In genomic region chr16:87210949-87211348, GRCh38 we compare ENCODE assay signal across 23 cellular contexts.
A peak's percentile ranks its signal among the peaks of the same experiment; 100 is the strongest.
DNase-seq lines count a peak whose midpoint lies in the region; ATAC-seq and TF ChIP-seq lines count a peak whose summit lies in the region.
"Had no signal": no experiment of that assay in that cellular context is flagged by ENCODE, and none has a peak within 500 bp of the region (broad histone marks: within the 10 kb centered on the region; RNA-seq: fewer than 3 reads in every experiment).

No MANE protein-coding gene starts in this region.

- no peaks in the 10 kb centered on the region for H3F3A ChIP-seq in PC-3 (ENCODE audit: low read length, unreplicated experiment)

- no peaks in the 10 kb centered on the region for H3K36me3 Mint-ChIP-seq in activated CD4-positive, alpha-beta memory T cell treated with anti-CD3 and anti-CD28 coated beads, Interleukin-2, amount 10 ng/mL, durations not matched to agents 7 days and 5 days (ENCODE audit: low read depth)
- H3K36me3 Mint-ChIP-seq: CD14-positive monocyte; stimulated activated effector memory CD8-positive, alpha-beta T cell treated with anti-CD3 and anti-CD28 coated beads, Interleukin-12 subunit alpha, Interleukin-12 subunit beta, amount 100 ng/mL, for 72 hours had no signal

- no peak overlapping the region for H3K9ac ChIP-seq in PC-3 (ENCODE audit: low read length)

- no peak overlapping the region for H2AFZ ChIP-seq in PC-3 (ENCODE audit: low read length)

- H3K9me3 ChIP-seq in PC-3 (ENCODE audit: low read length) = no peaks in the 10 kb centered on the region
- H3K9me3 ChIP-seq: heart left ventricle, right atrium auricular region had no signal

- CTCF ChIA-PET in PC-3 (lab: Charles Lee) = no interaction called here
- CTCF ChIA-PET in activated CD4-positive, alpha-beta memory T cell treated with anti-CD3 and anti-CD28 coated beads, Interleukin-2, amount 10 ng/mL, durations not matched to agents 7 days and 5 days (lab: Charles Lee) = no interaction called here

- BruUV-seq in PC-3 (replicated peaks; lab: Mats Ljungman, UMichigan) = no TSS peak

- no peaks in the 10 kb centered on the region for H3K79me2 ChIP-seq in PC-3 (ENCODE audit: low read length)

- no peaks in the 10 kb centered on the region for H3K4me1 Mint-ChIP-seq in activated CD4-positive, alpha-beta memory T cell treated with anti-CD3 and anti-CD28 coated beads, Interleukin-2, amount 10 ng/mL, durations not matched to agents 7 days and 5 days
- H3K4me1 Mint-ChIP-seq: CD14-positive monocyte; stimulated activated effector memory CD8-positive, alpha-beta T cell treated with anti-CD3 and anti-CD28 coated beads, Interleukin-12 subunit alpha, Interleukin-12 subunit beta, amount 100 ng/mL, for 72 hours had no signal

- TF ChIP-seq CTCF in PC-3 (conservative IDR thresholded peaks at IDR 0.05; ENCODE audit: low read depth, low read length) = no peak

- POLR2A ChIA-PET in PC-3 (lab: Charles Lee; ENCODE audit: unreplicated experiment) = no interaction called here
- POLR2A ChIA-PET in activated CD4-positive, alpha-beta memory T cell treated with anti-CD3 and anti-CD28 coated beads, Interleukin-2, amount 10 ng/mL, durations not matched to agents 7 days and 5 days (lab: Charles Lee) = no interaction called here

- H3K27ac Mint-ChIP-seq in activated CD4-positive, alpha-beta memory T cell treated with anti-CD3 and anti-CD28 coated beads, Interleukin-2, amount 10 ng/mL, durations not matched to agents 7 days and 5 days = no peak overlapping the region
- H3K27ac Mint-ChIP-seq: CD14-positive monocyte; dendritic cell treated with granulocyte-macrophage colony-stimulating factor and Interleukin-4, amounts not matched to agents 40 ng/mL and 50 ng/mL, for 4 days; stimulated activated effector memory CD8-positive, alpha-beta T cell treated with anti-CD3 and anti-CD28 coated beads, Interleukin-12 subunit alpha, Interleukin-12 subunit beta, amount 100 ng/mL, for 72 hours had no signal

- no peak for ATAC-seq in PC-3
- ATAC-seq: heart left ventricle; stimulated activated effector memory CD8-positive, alpha-beta T cell treated with anti-CD3 and anti-CD28 coated beads, Interleukin-12 subunit alpha, Interleukin-12 subunit beta, amount 100 ng/mL, for 72 hours had no signal

- H3K9me3 Mint-ChIP-seq in activated CD4-positive, alpha-beta memory T cell treated with anti-CD3 and anti-CD28 coated beads, Interleukin-2, amount 10 ng/mL, durations not matched to agents 7 days and 5 days = no peaks in the 10 kb centered on the region
- H3K9me3 Mint-ChIP-seq: CD14-positive monocyte; dendritic cell treated with granulocyte-macrophage colony-stimulating factor and Interleukin-4, amounts not matched to agents 40 ng/mL and 50 ng/mL, for 4 days; neural crest cell; stimulated activated effector memory CD8-positive, alpha-beta T cell treated with anti-CD3 and anti-CD28 coated beads, Interleukin-12 subunit alpha, Interleukin-12 subunit beta, amount 100 ng/mL, for 72 hours had no signal

- H3K27me3 ChIP-seq in PC-3 (ENCODE audit: low read length) = no peaks in the 10 kb centered on the region
- H3K27me3 ChIP-seq: heart left ventricle, right atrium auricular region had no signal

- H3K27me3 Mint-ChIP-seq in activated CD4-positive, alpha-beta memory T cell treated with anti-CD3 and anti-CD28 coated beads, Interleukin-2, amount 10 ng/mL, durations not matched to agents 7 days and 5 days = no peaks in the 10 kb centered on the region
- H3K27me3 Mint-ChIP-seq: dendritic cell treated with granulocyte-macrophage colony-stimulating factor and Interleukin-4, amounts not matched to agents 40 ng/mL and 50 ng/mL, for 4 days had no signal

- DNase-seq in ELR (ENCODE audit: low read depth) (peak; percentile 66), PC-3 (peak; percentile 52), dermis blood vessel endothelial cell (peak; percentile 32), iris pigment epithelial cell (ENCODE audit: low read depth) (peak; percentile 51), DMS153 treated with DMSO at 0.1 percent for 48 hours (lab: John Stamatoyannopoulos, UW; ENCODE audit: unreplicated experiment) (no peak)
- no peak for DNase-seq in activated naive CD4-positive, alpha-beta T cell treated with Interleukin-2 at 50 U/mL for 16 hours
- DNase-seq in activated CD4-positive, alpha-beta memory T cell treated with anti-CD3 and anti-CD28 coated beads, Interleukin-2, amount 10 ng/mL, durations not matched to agents 7 days and 5 days = no peak
- DNase-seq: activated CD4-positive, alpha-beta T cell treated with anti-CD3 and anti-CD28 coated beads, Interleukin-2, amount 50 U/mL, for 4 hours; activated CD8-positive, alpha-beta memory T cell treated with anti-CD3 and anti-CD28 coated beads, Interleukin-2, amount 50 U/mL, for 4 hours; activated naive CD4-positive, alpha-beta T cell treated with anti-CD3 and anti-CD28 coated beads, Interleukin-2, amount 50 U/mL, for 16 hours; central memory CD4-positive, alpha-beta T cell; GOT3; heart left ventricle; NCI-H1417 treated with DMSO at 0.1 percent for 48 hours; NCI-H2081; NCI-H774; RPMI8226; stimulated activated CD4-positive, alpha-beta T cell treated with anti-CD3 and anti-CD28 coated beads, Interleukin-4, amount 100 ng/mL, for 24 hours had no signal

- H3K4me3 ChIP-seq in PC-3 (ENCODE audit: low read length) = no peak overlapping the region
- H3K4me3 ChIP-seq: heart left ventricle, right atrium auricular region had no signal

- no peak overlapping the region for H3K4me2 ChIP-seq in PC-3 (ENCODE audit: low read length)

- peaks cover 23% of the 10 kb centered on the region for H3K4me1 ChIP-seq in PC-3 (ENCODE audit: insufficient read depth, low read length)
- H3K4me1 ChIP-seq: right atrium auricular region had no signal

- no peaks in the 10 kb centered on the region for H4K20me1 ChIP-seq in PC-3 (ENCODE audit: low read length)

- no peak overlapping the region for H3K4me3 Mint-ChIP-seq in activated CD4-positive, alpha-beta memory T cell treated with anti-CD3 and anti-CD28 coated beads, Interleukin-2, amount 10 ng/mL, durations not matched to agents 7 days and 5 days
- H3K4me3 Mint-ChIP-seq: CD14-positive monocyte; dendritic cell treated with granulocyte-macrophage colony-stimulating factor and Interleukin-4, amounts not matched to agents 40 ng/mL and 50 ng/mL, for 4 days; neural crest cell; stimulated activated effector memory CD8-positive, alpha-beta T cell treated with anti-CD3 and anti-CD28 coated beads, Interleukin-12 subunit alpha, Interleukin-12 subunit beta, amount 100 ng/mL, for 72 hours had no signal

- no peak overlapping the region for H3K27ac ChIP-seq in PC-3 (ENCODE audit: low read length)
- H3K27ac ChIP-seq: heart left ventricle, right atrium auricular region had no signal

- intact Hi-C loops in PC-3 (cut with micrococcal nuclease) = no loop called here

- H3K9me2 ChIP-seq in PC-3 (replicated peaks; ENCODE audit: low read length) = no peaks in the 10 kb centered on the region

- no peaks in the 10 kb centered on the region for H3K36me3 ChIP-seq in PC-3 (ENCODE audit: low read depth, low read length)
- H3K36me3 ChIP-seq: heart left ventricle, right atrium auricular region had no signal

Comparison
In these comparisons a context has a peak if more than half of its experiments do, and no peak if none do; other contexts are left out.
1. DNase-seq: peak in ELR (single experiment), PC-3 (single experiment), dermis blood vessel endothelial cell (single experiment) and iris pigment epithelial cell (single experiment); none in activated naive CD4-positive, alpha-beta T cell treated with Interleukin-2 at 50 U/mL for 16 hours (single experiment), activated CD4-positive, alpha-beta memory T cell treated with anti-CD3 and anti-CD28 coated beads, Interleukin-2, amount 10 ng/mL, durations not matched to agents 7 days and 5 days (single experiment) and DMS153 treated with DMSO at 0.1 percent for 48 hours (single experiment).